ENCODE assay signal across 13 cellular contexts in genomic region chr7:84529480-84530205, GRCh38.
DNase-seq lines count a peak whose midpoint lies in the region; ATAC-seq and TF ChIP-seq lines count a peak whose summit lies in the region.
"Had no signal": no experiment of that assay in that cellular context is flagged by ENCODE, and none has a peak within 500 bp of the region (broad histone marks: within the 10 kb centered on the region; RNA-seq: fewer than 3 reads in every experiment).

No MANE protein-coding gene starts in this region.

- H3K4me3 ChIP-seq in IMR-90 (ENCODE audit: insufficient read depth, low read depth, low read length): no peak overlapping the region
- no peak overlapping the region for H3K4me3 ChIP-seq in ovary

- peak overlapping the region; percentile 14 for H2BK5ac ChIP-seq in IMR-90 (ENCODE audit: low read depth, low read length, poor library complexity, severe bottlenecking)

- H3K27me3 ChIP-seq in IMR-90 (ENCODE audit: control insufficient read depth, insufficient read depth, low read length) (no peaks in the 10 kb centered on the region), ovary (no peaks in the 10 kb centered on the region)

- H4K91ac ChIP-seq in IMR-90 (ENCODE audit: insufficient read depth, low read depth, low read length): no peak overlapping the region

- H2BK20ac ChIP-seq in IMR-90 (ENCODE audit: low read depth, low read length): no peak overlapping the region

- no peaks in the 10 kb centered on the region for H4K20me1 ChIP-seq in IMR-90 (ENCODE audit: insufficient read depth, low read length)

- no peaks in the 10 kb centered on the region for H3K4me1 Mint-ChIP-seq in natural killer cell
- H3K4me1 Mint-ChIP-seq: activated CD4-positive, alpha-beta T cell treated with anti-CD3 and anti-CD28 coated beads for 36 hours; activated naive CD8-positive, alpha-beta T cell treated with anti-CD3 and anti-CD28 coated beads, Interleukin-2, amount 50 U/mL, for 24 hours; CD14-positive monocyte had no signal

- H3K36me3 ChIP-seq in IMR-90 (ENCODE audit: control insufficient read depth, insufficient read depth, low read length) (no peaks in the 10 kb centered on the region), ovary (no peaks in the 10 kb centered on the region)

- H2AFZ ChIP-seq in IMR-90 (replicated peaks; ENCODE audit: low read length, poor library complexity): no peak overlapping the region

- no peak overlapping the region for H2AK5ac ChIP-seq in IMR-90 (ENCODE audit: low read depth, low read length)

- dilution Hi-C loops in IMR-90 (cut with HindIII; ENCODE audit: low sequenced_read_pairs, unreplicated experiment): no loop called here

- no TSS peak for BruUV-seq in IMR-90 (replicated peaks; lab: Mats Ljungman, UMichigan)

- peak overlapping the region; percentile 13; the same call in 1 of the 2 replicates for H3K4me2 ChIP-seq in IMR-90 (ENCODE audit: low read depth, low read length)
- H3K4me2 ChIP-seq: KMS-11 had no signal

- TF ChIP-seq RAD21 in IMR-90 (IDR thresholded peaks at IDR 0.05; ENCODE audit: low read length): no peak

- no peak overlapping the region for H3K14ac ChIP-seq in IMR-90 (replicated peaks; ENCODE audit: low read depth, low read length)

- intact Hi-C loops in IMR-90 (cut with micrococcal nuclease): loop anchor here (5.0 kb wide), 1 partner anchor 552 kb away; no protein-coding TSS in a partner anchor
- intact Hi-C loops in left colon (cut with DNase I, micrococcal nuclease): no loop called here
- intact Hi-C loops in ovary (cut with DNase I): no loop called here
- intact Hi-C loops in natural killer cell (cut with micrococcal nuclease): no loop called here

- H3K4me1 ChIP-seq in IMR-90 (ENCODE audit: control insufficient read depth, insufficient read depth, low read length): peaks cover 4% of the 10 kb centered on the region
- no peaks in the 10 kb centered on the region for H3K4me1 ChIP-seq in ovary (ENCODE audit: insufficient read depth)

- peaks cover 3 to 5% of the 10 kb centered on the region in 2 donors for H3K9me3 Mint-ChIP-seq in natural killer cell
- H3K9me3 Mint-ChIP-seq: activated naive CD8-positive, alpha-beta T cell treated with anti-CD3 and anti-CD28 coated beads, Interleukin-2, amount 50 U/mL, for 24 hours; nephron progenitor cell had no signal

- H3K9me3 ChIP-seq in IMR-90 (ENCODE audit: control insufficient read depth, insufficient read depth, low read length) (no peaks in the 10 kb centered on the region), ovary (no peaks in the 10 kb centered on the region)

- no peaks in the 10 kb centered on the region for H3K79me1 ChIP-seq in IMR-90 (ENCODE audit: low read depth in 1 of 2, low read length in 2 of 2)

- no peak overlapping the region for H3K23ac ChIP-seq in IMR-90 (ENCODE audit: low read depth, low read length)

- no peak overlapping the region for H4K5ac ChIP-seq in IMR-90 (ENCODE audit: low read depth, low read length)

- H3K27ac Mint-ChIP-seq in natural killer cell: no peak overlapping the region
- H3K27ac Mint-ChIP-seq: activated CD4-positive, alpha-beta T cell treated with anti-CD3 and anti-CD28 coated beads for 36 hours; activated naive CD8-positive, alpha-beta T cell treated with anti-CD3 and anti-CD28 coated beads, Interleukin-2, amount 50 U/mL, for 24 hours; CD14-positive monocyte; nephron progenitor cell had no signal

- no peak overlapping the region for H2BK15ac ChIP-seq in IMR-90 (ENCODE audit: low read depth, low read length)

- in situ Hi-C loops in IMR-90 (cut with MboI; ENCODE audit: low sequenced_read_pairs): no loop called here

- H3K36me3 Mint-ChIP-seq in natural killer cell: peaks cover 9% of the 10 kb centered on the region
- H3K36me3 Mint-ChIP-seq: CD14-positive monocyte had no signal

- no peaks in the 10 kb centered on the region for H3K27me3 Mint-ChIP-seq in natural killer cell (ENCODE audit: low read depth in 2 of 2)
- H3K27me3 Mint-ChIP-seq: activated CD4-positive, alpha-beta T cell treated with anti-CD3 and anti-CD28 coated beads for 36 hours; activated naive CD8-positive, alpha-beta T cell treated with anti-CD3 and anti-CD28 coated beads, Interleukin-2, amount 50 U/mL, for 24 hours had no signal

- H3K4me3 Mint-ChIP-seq in natural killer cell: no peak overlapping the region
- H3K4me3 Mint-ChIP-seq: activated CD4-positive, alpha-beta T cell treated with anti-CD3 and anti-CD28 coated beads for 36 hours; activated naive CD8-positive, alpha-beta T cell treated with anti-CD3 and anti-CD28 coated beads, Interleukin-2, amount 50 U/mL, for 24 hours; CD14-positive monocyte; nephron progenitor cell had no signal

- no peak overlapping the region for H3K56ac ChIP-seq in IMR-90 (ENCODE audit: extremely low read depth, insufficient read depth, low read length)

- H3K9ac ChIP-seq in IMR-90 (ENCODE audit: low read depth, low read length): no peak overlapping the region
- H3K9ac ChIP-seq: KMS-11 had no signal

- CTCF ChIA-PET in IMR-90 (lab: Yijun Ruan, JAX): interaction anchor here (0.7 kb wide), 1 partner anchor 9 kb away, joined by 3 read pairs; no protein-coding TSS in a partner anchor

- WGBS in IMR-90 (ENCODE audit: extremely low coverage in 2 of 2, insufficient read length in 1 of 2), 2 experiments: no CpG with 5 or more reads among the region's 3 CpGs
- 48 to 54% (median 50%) methylated on average over 3 of the region's 3 CpGs for WGBS in ovary, 3 donors

- no peak for TF ChIP-seq CTCF in AG09319 (IDR thresholded peaks at IDR 0.05; ENCODE audit: low read depth, low read length)
- TF ChIP-seq CTCF in IMR-90 (conservative IDR thresholded peaks at IDR 0.05; ENCODE audit: low read depth, low read length): no peak
- no peak for TF ChIP-seq CTCF in ovary (IDR thresholded peaks at IDR 0.05)
- no peak for TF ChIP-seq CTCF in natural killer cell (IDR thresholded peaks at IDR 0.05)

- no peak overlapping the region for H3K27ac ChIP-seq in IMR-90 (ENCODE audit: insufficient read depth, low read length)
- H3K27ac ChIP-seq in ovary: no peak overlapping the region
- H3K27ac ChIP-seq: KMS-11 had no signal

- H2BK120ac ChIP-seq in IMR-90 (ENCODE audit: low read depth, low read length): no peak overlapping the region

- H3K4ac ChIP-seq in IMR-90 (ENCODE audit: low read depth, low read length): no peak overlapping the region

- TF ChIP-seq EP300 in ovary (IDR thresholded peaks at IDR 0.05): no peak

- DNase-seq in AG09319 (ENCODE audit: extremely low read depth, low read depth) (peak; percentile 94), IMR-90 (peak; percentile 83), amniotic stem cell (lab: John Stamatoyannopoulos, UW) (peak; percentile 17), left colon (no peak), ovary (no peak), natural killer cell (no peak)
- DNase-seq in effector CD4-positive, alpha-beta T cell: no peak
- DNase-seq: activated CD4-positive, alpha-beta T cell treated with anti-CD3 and anti-CD28 coated beads for 36 hours; activated naive CD8-positive, alpha-beta T cell treated with anti-CD3 and anti-CD28 coated beads, Interleukin-2, amount 50 U/mL, for 24 hours; nephron progenitor cell had no signal

- peak overlapping the region; percentile 11; the same call in 1 of the 2 replicates for H3K18ac ChIP-seq in IMR-90 (ENCODE audit: low read depth, low read length)

- ATAC-seq in IMR-90 (ENCODE audit: low read depth) (peak; percentile 81), left colon (peak; percentile 37), GM21515 (IDR thresholded peaks at IDR 0.05; ENCODE audit: unreplicated experiment) (no peak), natural killer cell (no peak)
- ATAC-seq: activated CD4-positive, alpha-beta T cell treated with anti-CD3 and anti-CD28 coated beads for 36 hours; activated naive CD8-positive, alpha-beta T cell treated with anti-CD3 and anti-CD28 coated beads, Interleukin-2, amount 50 U/mL, for 24 hours had no signal

- no peaks in the 10 kb centered on the region for H3K9me1 ChIP-seq in IMR-90 (ENCODE audit: insufficient read depth, low read length)

- H4K8ac ChIP-seq in IMR-90 (ENCODE audit: low read depth in 2 of 2, low read length in 2 of 2): no peak overlapping the region

- TF ChIP-seq POLR2A in IMR-90 (IDR thresholded peaks at IDR 0.05; ENCODE audit: low read depth, low read length): no peak
- no peak for TF ChIP-seq POLR2A in ovary (IDR thresholded peaks at IDR 0.05)

- POLR2A ChIA-PET in IMR-90 (lab: Charles Lee; ENCODE audit: unreplicated experiment): no interaction called here

- H2AK9ac ChIP-seq in IMR-90 (replicated peaks; ENCODE audit: low read depth, low read length, poor library complexity): no peak overlapping the region

TF ChIP-seq in IMR-90, 13 proteins besides CTCF, POLR2A, EP300 and RAD21:
- no peak for TF ChIP-seq MAZ (IDR thresholded peaks at IDR 0.05; ENCODE audit: borderline replicate concordance, low read depth, low read length)
- TF ChIP-seq CEBPB (IDR thresholded peaks at IDR 0.05; ENCODE audit: low read depth, low read length): no peak
- TF ChIP-seq NFE2L2 (IDR thresholded peaks at IDR 0.05; ENCODE audit: low read depth, low read length): 0 out of 2 replicates have a peak, but pooled peaks have one; percentile 3
- TF ChIP-seq SMC3 (IDR thresholded peaks at IDR 0.05; ENCODE audit: low read depth, low read length): no peak
- TF ChIP-seq RFX5 (IDR thresholded peaks at IDR 0.05; ENCODE audit: low read depth, low read length): no peak
- TF ChIP-seq FOS (IDR thresholded peaks at IDR 0.05; ENCODE audit: low read depth, low read length): peak; percentile 36; the same call in 1 of the 2 replicates
- TF ChIP-seq RCOR1 (IDR thresholded peaks at IDR 0.05; ENCODE audit: insufficient replicate concordance, low read length): no peak
- peak; percentile 50; the same call in 1 of the 2 replicates for TF ChIP-seq MAFK (IDR thresholded peaks at IDR 0.05; ENCODE audit: low read depth, low read length)

Comparison
In these comparisons a context has a peak if more than half of its experiments do, and no peak if none do; other contexts are left out.
1. DNase-seq: peak in AG09319 (single experiment), IMR-90 (single experiment) and amniotic stem cell (single experiment); none in left colon (0 of 2), effector CD4-positive, alpha-beta T cell (single experiment), ovary (0 of 5) and natural killer cell (single experiment).
2. ATAC-seq: peak in IMR-90 (single experiment) and left colon (single experiment); none in GM21515 (single experiment) and natural killer cell (0 of 3).